In genomic region chr19:1863638-1864479, GRCh38 we compare ENCODE assay signal across 2 cellular contexts.
TF ChIP-seq lines count a peak whose summit lies in the region.

No MANE protein-coding gene starts in this region.

TF ChIP-seq in HCT116, 20 proteins besides CTCF, POLR2A, EP300 and RAD21:
- TF ChIP-seq POLR2AphosphoS5 (IDR thresholded peaks at IDR 0.05; ENCODE audit: low read depth, low read length) (peak; percentile 38; the same call in 1 of the 2 replicates), EZH2 (IDR thresholded peaks at IDR 0.05) (no peak), SIN3A (IDR thresholded peaks at IDR 0.05; ENCODE audit: low read depth) (peak; percentile 72), EGR1 (IDR thresholded peaks at IDR 0.05; ENCODE audit: low read depth) (peak; percentile 71; the same call in 1 of the 2 replicates), YY1 (IDR thresholded peaks at IDR 0.05; ENCODE audit: extremely low read depth, insufficient replicate concordance, low read depth, low read length) (no peak), MAX (IDR thresholded peaks at IDR 0.05) (peak; percentile 99), CBX3 (IDR thresholded peaks at IDR 0.05; ENCODE audit: low read depth) (no peak), SP1 (IDR thresholded peaks at IDR 0.05; ENCODE audit: low read depth) (peak; percentile 59)

TF ChIP-seq in SK-N-SH, 30 proteins besides CTCF, POLR2A, EP300 and RAD21:
- TF ChIP-seq JUND (IDR thresholded peaks at IDR 0.05) (no peak), MAX (IDR thresholded peaks at IDR 0.05; ENCODE audit: low read depth) (peak; percentile 99), EZH2phosphoT487 (IDR thresholded peaks at IDR 0.05; ENCODE audit: borderline replicate concordance, low read depth) (no peak), REST (IDR thresholded peaks at IDR 0.05; ENCODE audit: low read depth, low read length) (peak; percentile 33; the same call in 1 of the 2 replicates), NRF1 (IDR thresholded peaks at IDR 0.05; ENCODE audit: low read depth, low read length) (no peak; the same call in 1 of the 2 replicates), SMC3 (IDR thresholded peaks at IDR 0.05; ENCODE audit: low read depth, low read length) (no peak), USF1 (IDR thresholded peaks at IDR 0.05; ENCODE audit: borderline replicate concordance, low read depth) (peak; percentile 91), GABPA (IDR thresholded peaks at IDR 0.05; ENCODE audit: low read depth) (no peak; the same call in 1 of the 2 replicates), GATA2 (CRISPR knock-in tag; IDR thresholded peaks at IDR 0.05) (no peak), ZBTB33 (IDR thresholded peaks at IDR 0.05; ENCODE audit: borderline replicate concordance, low read depth) (no peak), MEF2A (IDR thresholded peaks at IDR 0.05; ENCODE audit: borderline replicate concordance, low read depth) (no peak), FOXJ3 (CRISPR knock-in tag; IDR thresholded peaks at IDR 0.05) (no peak), TAF1 (IDR thresholded peaks at IDR 0.05; ENCODE audit: borderline replicate concordance, low read depth, low read length) (0 out of 2 replicates have a peak, but pooled peaks have one; percentile 45), USF2 (IDR thresholded peaks at IDR 0.05; ENCODE audit: borderline replicate concordance, low read depth, low read length) (peak; percentile 68), RXRA (IDR thresholded peaks at IDR 0.05; ENCODE audit: borderline replicate concordance, low read depth) (peak; percentile 32; the same call in 1 of the 2 replicates), MXI1 (IDR thresholded peaks at IDR 0.05; ENCODE audit: low read depth, low read length) (peak; percentile 98), NFIC (IDR thresholded peaks at IDR 0.05; ENCODE audit: borderline replicate concordance) (no peak), POLR2AphosphoS5 (IDR thresholded peaks at IDR 0.05; ENCODE audit: low read depth, low read length) (peak; percentile 38; the same call in 1 of the 2 replicates), ELF1 (IDR thresholded peaks at IDR 0.05) (peak; percentile 57), TCF12 (IDR thresholded peaks at IDR 0.05) (no peak), FOXM1 (IDR thresholded peaks at IDR 0.05; ENCODE audit: low read depth) (no peak), CHD2 (IDR thresholded peaks at IDR 0.05; ENCODE audit: low read length, partially characterized antibody) (peak; percentile 69), SIN3A (IDR thresholded peaks at IDR 0.05; ENCODE audit: borderline replicate concordance, low read depth, low read length) (peak; percentile 84; the same call in 1 of the 2 replicates), FOSL2 (IDR thresholded peaks at IDR 0.05; ENCODE audit: borderline replicate concordance, low read depth) (no peak), RCOR1 (IDR thresholded peaks at IDR 0.05; ENCODE audit: low read length) (no peak), PBX3 (IDR thresholded peaks at IDR 0.05) (no peak)
